Comparison of ENCODE assay signal across 25 cellular contexts in the genomic region with DNA sequence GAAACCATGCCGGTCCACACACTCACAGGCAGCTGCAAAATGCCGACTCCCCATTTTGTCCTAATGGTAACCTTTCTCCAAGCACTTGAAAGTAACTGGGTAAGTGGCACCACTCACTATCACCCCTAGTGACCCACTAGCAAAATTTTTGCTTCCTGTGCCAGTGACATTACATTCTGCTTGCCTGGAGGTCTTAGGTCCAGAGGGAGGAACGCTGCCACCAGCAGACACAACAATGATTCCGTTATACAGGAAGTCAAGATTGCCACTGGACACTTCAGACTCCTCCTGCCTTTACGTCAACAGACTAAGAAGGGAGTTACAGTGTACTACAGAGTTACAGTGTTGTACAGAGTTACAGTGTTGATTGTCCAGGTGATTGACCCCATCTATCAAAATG. TPM values are rescaled to one million over a fixed set of nuclear protein-coding genes. Genes with fewer than 3 reads are reported as not detected.
DNase-seq lines count a peak whose midpoint lies in the region; ATAC-seq, FAIRE-seq and TF ChIP-seq lines count a peak whose summit lies in the region.
"Had no signal": no experiment of that assay in that cellular context is flagged by ENCODE, and none has a peak within 500 bp of the region (broad histone marks: within the 10 kb centered on the region; RNA-seq: fewer than 3 reads in every experiment).

No MANE protein-coding gene starts in this region.

- H3K9ac ChIP-seq in K562 (ENCODE audit: insufficient read depth in 1 of 2, low read depth in 2 of 2, low read length in 2 of 2) = no peak overlapping the region

- H4K20me1 ChIP-seq in K562 (replicated peaks; ENCODE audit: control insufficient read depth, insufficient read depth, low read length) = no peaks in the 10 kb centered on the region

- H3K27ac Mint-ChIP-seq in CD4-positive, alpha-beta T cell = no peak overlapping the region
- no peak overlapping the region for H3K27ac Mint-ChIP-seq in activated naive CD8-positive, alpha-beta T cell treated with anti-CD3 and anti-CD28 coated beads for 36 hours
- H3K27ac Mint-ChIP-seq in activated CD8-positive, alpha-beta T cell treated with anti-CD3 and anti-CD28 coated beads for 36 hours = no peak overlapping the region

- H3K79me2 ChIP-seq in K562 (ENCODE audit: control insufficient read depth, insufficient read depth, low read length) = no peaks in the 10 kb centered on the region

- TF ChIP-seq EP300 in K562 (IDR thresholded peaks at IDR 0.05; ENCODE audit: low read length) = no peak

- no TSS peak for BruUV-seq in K562 (replicated peaks; lab: Mats Ljungman, UMichigan)

- CTCF ChIA-PET in CD4-positive, alpha-beta T cell (lab: Charles Lee) = no interaction called here
- CTCF ChIA-PET in K562 (lab: Yijun Ruan, JAX; ENCODE audit: low intra/inter-chr PET ratio) = no interaction called here
- CTCF ChIA-PET in activated CD8-positive, alpha-beta T cell treated with anti-CD3 and anti-CD28 coated beads for 36 hours (lab: Charles Lee) = interaction anchor here (1.7 kb wide), 1 partner anchor 12 kb away, joined by 8 read pairs; the partner anchor contains the start of gene TMEM192

- TF ChIP-seq RAD21 in K562 (CRISPR knock-in tag; conservative IDR thresholded peaks at IDR 0.05 in 1 of 2, IDR thresholded peaks at IDR 0.05 in 1 of 2) = no peak

- no peaks in the 10 kb centered on the region for H3K36me3 Mint-ChIP-seq in CD4-positive, alpha-beta T cell (ENCODE audit: low read depth)
- no peaks in the 10 kb centered on the region for H3K36me3 Mint-ChIP-seq in activated naive CD8-positive, alpha-beta T cell treated with anti-CD3 and anti-CD28 coated beads for 36 hours
- no peaks in the 10 kb centered on the region for H3K36me3 Mint-ChIP-seq in activated CD8-positive, alpha-beta T cell treated with anti-CD3 and anti-CD28 coated beads for 36 hours (ENCODE audit: low read depth)

- H3K36me3 ChIP-seq in K562 (ENCODE audit: control insufficient read depth, insufficient read depth, low read length) (no peaks in the 10 kb centered on the region), kidney epithelial cell (ENCODE audit: control insufficient read depth, insufficient read depth, low read length) (no peaks in the 10 kb centered on the region), heart left ventricle (no peaks in the 10 kb centered on the region)
- H3K36me3 ChIP-seq: SJSA1 had no signal

- intact Hi-C loops in CD4-positive, alpha-beta T cell (cut with DNase I, micrococcal nuclease) = no loop called here
- intact Hi-C loops in K562 (cut with micrococcal nuclease) (no loop called here), heart left ventricle (cut with DNase I) (no loop called here)
- intact Hi-C loops in activated CD8-positive, alpha-beta T cell treated with anti-CD3 and anti-CD28 coated beads for 36 hours (cut with micrococcal nuclease) = no loop called here

- in situ Hi-C loops in K562 (cut with MboI) = no loop called here

- no peak for ATAC-seq in CD4-positive, alpha-beta T cell (ENCODE audit: poor library complexity)
- peak; percentile 68 for ATAC-seq in K562
- ATAC-seq in heart left ventricle = no peak
- ATAC-seq in HG02885 (IDR thresholded peaks at IDR 0.05; ENCODE audit: poor library complexity, unreplicated experiment) = no peak
- no peak for ATAC-seq in activated CD8-positive, alpha-beta T cell treated with anti-CD3 and anti-CD28 coated beads for 36 hours
- ATAC-seq: Right ventricle myocardium inferior had no signal

- no peaks in the 10 kb centered on the region for H3K4me1 Mint-ChIP-seq in CD4-positive, alpha-beta T cell (ENCODE audit: low read depth)
- H3K4me1 Mint-ChIP-seq in activated naive CD8-positive, alpha-beta T cell treated with anti-CD3 and anti-CD28 coated beads for 36 hours = no peaks in the 10 kb centered on the region
- no peaks in the 10 kb centered on the region for H3K4me1 Mint-ChIP-seq in activated CD8-positive, alpha-beta T cell treated with anti-CD3 and anti-CD28 coated beads for 36 hours (ENCODE audit: low read depth)

- FAIRE-seq in K562 (lab: Jason Lieb, UNC) = no peak
- FAIRE-seq: A204.1, GM12891, RCC 7860 had no signal

- no peak for TF ChIP-seq CTCF in CD4-positive, alpha-beta T cell (IDR thresholded peaks at IDR 0.05)
- TF ChIP-seq CTCF in K562 (IDR thresholded peaks at IDR 0.05 in 2 of 3, conservative IDR thresholded peaks at IDR 0.05 in 1 of 3; ENCODE audit: insufficient read depth in 2 of 3, low read depth in 1 of 3, low read length in 3 of 3) (no peak), kidney epithelial cell (IDR thresholded peaks at IDR 0.05; ENCODE audit: insufficient read depth, low read length, poor library complexity, severe bottlenecking) (no peak), heart left ventricle (IDR thresholded peaks at IDR 0.05) (no peak)
- TF ChIP-seq CTCF in activated CD8-positive, alpha-beta T cell treated with anti-CD3 and anti-CD28 coated beads for 36 hours (IDR thresholded peaks at IDR 0.05) = no peak

- TF ChIP-seq POLR2A in K562 (conservative IDR thresholded peaks at IDR 0.05) = no peak
- TF ChIP-seq POLR2A in heart left ventricle (IDR thresholded peaks at IDR 0.05) = no peak

- H3K27ac ChIP-seq in CD4-positive, alpha-beta T cell (ENCODE audit: low read depth, low read length) = no peak overlapping the region
- H3K27ac ChIP-seq in K562 (ENCODE audit: extremely low read depth, low read depth, low read length) = no peak overlapping the region
- H3K27ac ChIP-seq in heart left ventricle = no peak overlapping the region
- H3K27ac ChIP-seq: C4-2B, SJSA1 had no signal

- no peaks in the 10 kb centered on the region for H3K9me3 Mint-ChIP-seq in CD4-positive, alpha-beta T cell
- H3K9me3 Mint-ChIP-seq in activated naive CD8-positive, alpha-beta T cell treated with anti-CD3 and anti-CD28 coated beads for 36 hours = no peaks in the 10 kb centered on the region
- H3K9me3 Mint-ChIP-seq in activated CD8-positive, alpha-beta T cell treated with anti-CD3 and anti-CD28 coated beads for 36 hours = no peaks in the 10 kb centered on the region

- POLR2A ChIA-PET in CD4-positive, alpha-beta T cell (lab: Charles Lee) = interaction anchor here (1.3 kb wide), 1 partner anchor 12 kb away, joined by 3 read pairs; the partner anchor contains the start of gene TMEM192
- POLR2A ChIA-PET in K562 (lab: Yijun Ruan, JAX) = no interaction called here
- POLR2A ChIA-PET in activated CD8-positive, alpha-beta T cell treated with anti-CD3 and anti-CD28 coated beads for 36 hours (lab: Charles Lee) = no interaction called here

- no peak for DNase-seq in CD4-positive, alpha-beta T cell
- DNase-seq in NCI-H69 (lab: John Stamatoyannopoulos, UW) (peak; percentile 1), K562 (ENCODE audit: extremely low read depth in 1 of 4, low spot score in 3 of 4) (no peak), kidney epithelial cell (ENCODE audit: low read depth) (no peak), heart left ventricle (no peak)
- no peak for DNase-seq in activated naive CD8-positive, alpha-beta T cell treated with anti-CD3 and anti-CD28 coated beads for 36 hours
- no peak for DNase-seq in activated CD8-positive, alpha-beta T cell treated with anti-CD3 and anti-CD28 coated beads for 36 hours
- DNase-seq: Caco-2, DMS 273 treated with DMSO at 0.1 percent for 48 hours, DMS79 treated with DMSO at 0.1 percent for 48 hours, GOT3, KBM-7, NCI-H1092 treated with DMSO at 0.1 percent for 48 hours, NCI-H1436 treated with DMSO at 0.1 percent for 48 hours, NCI-H1930, NCI-H226, NCI-H524, NCI-H82 had no signal

- peak overlapping the region; percentile 70 for H2AFZ ChIP-seq in K562 (ENCODE audit: low read depth, low read length)

- H3K4me3 ChIP-seq in K562 = no peak overlapping the region
- H3K4me3 ChIP-seq in kidney epithelial cell (ENCODE audit: low read depth, low read length) = peak overlapping the region; percentile 21
- no peak overlapping the region for H3K4me3 ChIP-seq in heart left ventricle
- H3K4me3 ChIP-seq: SJSA1 had no signal

- no peaks in the 10 kb centered on the region for H3K9me3 ChIP-seq in CD4-positive, alpha-beta T cell (ENCODE audit: control insufficient read depth, low read length)
- H3K9me3 ChIP-seq in K562 (replicated peaks; ENCODE audit: control insufficient read depth, insufficient read depth, low read depth, low read length) (no peaks in the 10 kb centered on the region), heart left ventricle (no peaks in the 10 kb centered on the region)
- H3K9me3 ChIP-seq: Caco-2, SJSA1 had no signal

- no peaks in the 10 kb centered on the region for H3K27me3 ChIP-seq in CD4-positive, alpha-beta T cell (ENCODE audit: control insufficient read depth, insufficient read depth, low read length)
- H3K27me3 ChIP-seq in K562 (ENCODE audit: control insufficient read depth in 2 of 2, insufficient read depth in 2 of 2, low read length in 2 of 2) = peaks cover 0 to 4% of the 10 kb centered on the region in 2 experiments; a peak in 2 of 5 replicates
- H3K27me3 ChIP-seq in kidney epithelial cell (ENCODE audit: control insufficient read depth, insufficient read depth, low read length) = no peaks in the 10 kb centered on the region
- H3K27me3 ChIP-seq in heart left ventricle = peaks cover 0 to 5% (median 0%) of the 10 kb centered on the region in 9 donors

- 24% methylated on average over 5 of the region's 5 CpGs for WGBS in K562 (ENCODE audit: insufficient coverage, low coverage, missing lambda C conversion rate)
- WGBS in heart left ventricle, 4 donors = 64 to 76% (median 68%) methylated on average over 5 of the region's 5 CpGs

- H3K4me1 ChIP-seq in K562 (replicated peaks in 1 of 2; ENCODE audit: control insufficient read depth in 2 of 2, insufficient read depth in 2 of 2, low read length in 2 of 2) = no peaks in the 10 kb centered on the region
- H3K4me1 ChIP-seq in heart left ventricle = no peaks in the 10 kb centered on the region
- H3K4me1 ChIP-seq: Caco-2, SJSA1 had no signal

- peak overlapping the region; percentile 30 for H3K4me3 Mint-ChIP-seq in CD4-positive, alpha-beta T cell
- no peak overlapping the region for H3K4me3 Mint-ChIP-seq in activated naive CD8-positive, alpha-beta T cell treated with anti-CD3 and anti-CD28 coated beads for 36 hours
- H3K4me3 Mint-ChIP-seq in activated CD8-positive, alpha-beta T cell treated with anti-CD3 and anti-CD28 coated beads for 36 hours = no peak overlapping the region

- H3K9me1 ChIP-seq in K562 (ENCODE audit: control insufficient read depth, insufficient read depth, low read length) = no peaks in the 10 kb centered on the region

- peaks cover 37% of the 10 kb centered on the region for H3K27me3 Mint-ChIP-seq in CD4-positive, alpha-beta T cell
- H3K27me3 Mint-ChIP-seq in activated naive CD8-positive, alpha-beta T cell treated with anti-CD3 and anti-CD28 coated beads for 36 hours = peaks cover 10% of the 10 kb centered on the region
- peaks cover 5% of the 10 kb centered on the region for H3K27me3 Mint-ChIP-seq in activated CD8-positive, alpha-beta T cell treated with anti-CD3 and anti-CD28 coated beads for 36 hours

- peak overlapping the region; percentile 21; the same call in 1 of the 2 replicates for H3K4me2 ChIP-seq in K562 (ENCODE audit: insufficient read depth, low read length)

RNA-seq across cellular contexts. Expression of gene TMEM192, which starts 11.8 kb away (rescaled TPM):
- total RNA-seq in CD4-positive, alpha-beta T cell = 1 to 10 TPM; 4.6 to 4.7 TPM
- total RNA-seq in K562 (2011; cell fraction: chromatin; rRNA removed; ENCODE audit: low replicate concordance) = 16.3 and 18.3 TPM in 2 replicates
- 10.3 and 11.7 TPM in 2 replicates for total RNA-seq in K562 (2011; cell fraction: nucleolus; rRNA removed)
- 20.1 and 20.8 TPM in 2 replicates for total RNA-seq in K562 (2011; cell fraction: nucleoplasm; rRNA removed)
- 7.9 and 13.7 TPM in 2 replicates for total RNA-seq in K562 (2014; rRNA removed)
- total RNA-seq in K562 (2014; rRNA removed; fragmentation: Illumina TruSeq; extraction: Trizol) = 19.5 and 19.9 TPM in 2 replicates
- 20.0 and 20.6 TPM in 2 replicates for total RNA-seq in K562 (2015; rRNA removed; fragmentation: Illumina TruSeq; extraction: Trizol)
- 13.2 and 15.2 TPM in 2 replicates for total RNA-seq in K562 (2021)
- 20.8 and 28.5 TPM in 2 replicates for polyA plus RNA-seq in K562 (2011; rRNA removed)
- polyA plus RNA-seq in K562 (2011; cell fraction: cytosol; rRNA removed) = 14.1 and 18.6 TPM in 2 replicates
- 4.6 and 4.7 TPM in 2 replicates for polyA plus RNA-seq in K562 (2011; cell fraction: nucleus; rRNA removed)
- 12.0 and 14.0 TPM in 2 replicates for polyA plus RNA-seq in K562 (2012)
- 24.1 and 25.5 TPM in 2 replicates for polyA plus RNA-seq in K562 (2014; fragmentation: Illumina TruSeq; extraction: Trizol)
- 1 to 10 TPM; 4.4 to 4.5 TPM for polyA plus RNA-seq in K562 (2014; fragmentation: Nextera tagmentation; extraction: Ambion mirVana)
- polyA plus RNA-seq in K562 (2014; rRNA removed) = 13.3 TPM in 2 replicates
- polyA minus RNA-seq in K562 (2011; rRNA and poly(A)+ RNA removed) = 22.1 and 23.0 TPM in 2 replicates
- polyA minus RNA-seq in K562 (2011; cell fraction: cytosol; rRNA and poly(A)+ RNA removed) = 5.8 and 10.6 TPM in 2 replicates
- 1.3 and 2.2 TPM in 2 replicates for polyA minus RNA-seq in K562 (2011; cell fraction: nucleus; rRNA and poly(A)+ RNA removed)
- total RNA-seq in kidney epithelial cell = 16.2 and 21.1 TPM in 2 replicates
- 10 to 100 TPM; 13.2 to 14.9 TPM for total RNA-seq in activated naive CD8-positive, alpha-beta T cell treated with anti-CD3 and anti-CD28 coated beads for 36 hours
- total RNA-seq in heart left ventricle = 10 to 100 TPM; 12.8 to 21.0 (median 17.7) TPM
- polyA plus RNA-seq in heart left ventricle = 10 to 100 TPM in 1 of 2 donors, 1 to 10 TPM in 1; 6.5 to 21.1 TPM
- total RNA-seq in activated CD8-positive, alpha-beta T cell treated with anti-CD3 and anti-CD28 coated beads for 36 hours = 10 to 100 TPM in 1 of 2 experiments, 1 to 10 TPM in 1; 7.9 to 10.6 TPM
